Comparison of ENCODE assay signal across 22 cellular contexts in the genomic region with DNA sequence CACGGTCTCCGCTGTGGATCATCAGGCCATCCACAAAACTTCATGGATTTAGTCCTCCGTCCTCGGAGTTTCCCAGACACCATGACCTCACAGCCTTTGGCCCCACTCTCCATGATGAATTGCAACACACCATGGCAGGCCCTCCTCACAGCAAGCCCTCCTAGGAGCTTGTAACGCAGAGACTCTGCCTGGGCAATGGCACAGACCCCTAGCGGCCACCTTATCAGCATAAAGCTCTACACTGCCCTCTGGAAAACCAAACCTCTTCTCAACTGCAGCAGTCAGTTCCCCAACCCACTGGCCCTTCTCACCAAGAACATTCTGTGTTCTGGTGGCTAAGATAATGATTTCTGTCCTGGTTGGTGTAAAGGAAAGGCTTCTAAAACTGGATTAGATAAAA.
"Had no signal": no experiment of that assay in that cellular context is flagged by ENCODE, and none has a peak within 500 bp of the region (broad histone marks: within the 10 kb centered on the region; RNA-seq: fewer than 3 reads in every experiment).

No MANE protein-coding gene starts in this region.

- H3K4me3 Mint-ChIP-seq: activated CD4-positive, alpha-beta memory T cell treated with anti-CD3 and anti-CD28 coated beads, Interleukin-2, amount 10 ng/mL, durations not matched to agents 7 days and 5 days; activated CD4-positive, alpha-beta T cell treated with anti-CD3 and anti-CD28 coated beads for 36 hours; activated naive CD4-positive, alpha-beta T cell treated with anti-CD3 and anti-CD28 coated beads, Interleukin-2, amount 10 ng/mL, durations not matched to agents 7 days and 5 days; activated T-cell treated with anti-CD3 and anti-CD28 coated beads, Interleukin-2, amount 50 U/mL, for 24 hours; effector memory CD8-positive, alpha-beta T cell; naive thymus-derived CD4-positive, alpha-beta T cell; stimulated activated naive B cell treated with anti-CD40 and anti-IgM and Interleukin-4, amounts not matched to agents 10 μg/mL and 1 μg/mL and 100 μg/mL, for 72 hours had no signal

- H3K36me3 ChIP-seq: ascending aorta, breast epithelium, heart left ventricle, neutrophil, tibial artery, vagina had no signal

- H3K36me3 Mint-ChIP-seq: activated naive CD4-positive, alpha-beta T cell treated with anti-CD3 and anti-CD28 coated beads, Interleukin-2, amount 10 ng/mL, durations not matched to agents 7 days and 5 days; naive thymus-derived CD4-positive, alpha-beta T cell; stimulated activated naive B cell treated with anti-CD40 and anti-IgM and Interleukin-4, amounts not matched to agents 10 μg/mL and 1 μg/mL and 100 μg/mL, for 72 hours had no signal

- H3K27me3 Mint-ChIP-seq: activated CD4-positive, alpha-beta memory T cell treated with anti-CD3 and anti-CD28 coated beads, Interleukin-2, amount 10 ng/mL, durations not matched to agents 7 days and 5 days; activated CD4-positive, alpha-beta T cell treated with anti-CD3 and anti-CD28 coated beads for 36 hours; activated naive CD4-positive, alpha-beta T cell treated with anti-CD3 and anti-CD28 coated beads, Interleukin-2, amount 10 ng/mL, durations not matched to agents 7 days and 5 days; activated T-cell treated with anti-CD3 and anti-CD28 coated beads, Interleukin-2, amount 50 U/mL, for 24 hours; effector memory CD8-positive, alpha-beta T cell had no signal

- H3K9me3 ChIP-seq: ascending aorta, breast epithelium, heart left ventricle, mucosa of descending colon, neutrophil, tibial artery, vagina had no signal

- H3K27ac Mint-ChIP-seq: activated CD4-positive, alpha-beta memory T cell treated with anti-CD3 and anti-CD28 coated beads, Interleukin-2, amount 10 ng/mL, durations not matched to agents 7 days and 5 days; activated CD4-positive, alpha-beta T cell treated with anti-CD3 and anti-CD28 coated beads for 36 hours; activated naive CD4-positive, alpha-beta T cell treated with anti-CD3 and anti-CD28 coated beads, Interleukin-2, amount 10 ng/mL, durations not matched to agents 7 days and 5 days; activated T-cell treated with anti-CD3 and anti-CD28 coated beads, Interleukin-2, amount 50 U/mL, for 24 hours; effector memory CD8-positive, alpha-beta T cell; naive thymus-derived CD4-positive, alpha-beta T cell; stimulated activated naive B cell treated with anti-CD40 and anti-IgM and Interleukin-4, amounts not matched to agents 10 μg/mL and 1 μg/mL and 100 μg/mL, for 72 hours had no signal

- DNase-seq: activated CD4-positive, alpha-beta memory T cell treated with anti-CD3 and anti-CD28 coated beads, Interleukin-2, amount 10 ng/mL, durations not matched to agents 7 days and 5 days; activated CD4-positive, alpha-beta T cell treated with anti-CD3 and anti-CD28 coated beads for 36 hours; activated naive CD4-positive, alpha-beta T cell treated with anti-CD3 and anti-CD28 coated beads, Interleukin-2, amount 10 ng/mL, durations not matched to agents 7 days and 5 days; activated T-cell treated with anti-CD3 and anti-CD28 coated beads, Interleukin-2, amount 50 U/mL, for 24 hours; dermis blood vessel endothelial cell; effector memory CD8-positive, alpha-beta T cell; foreskin melanocyte; heart left ventricle; naive thymus-derived CD4-positive, alpha-beta T cell; stimulated activated CD4-positive, alpha-beta T cell treated with anti-CD3 and anti-CD28 coated beads, Interleukin-15, amount 100 ng/mL, for 24 hours; stimulated activated CD4-positive, alpha-beta T cell treated with anti-CD3 and anti-CD28 coated beads, Interleukin-4, amount 100 ng/mL, for 1 hour; stimulated activated naive B cell treated with anti-CD40 and anti-IgM and Interleukin-4, amounts not matched to agents 10 μg/mL and 1 μg/mL and 100 μg/mL, for 72 hours; tibial artery had no signal

- H3K9me3 Mint-ChIP-seq: activated CD4-positive, alpha-beta memory T cell treated with anti-CD3 and anti-CD28 coated beads, Interleukin-2, amount 10 ng/mL, durations not matched to agents 7 days and 5 days; activated naive CD4-positive, alpha-beta T cell treated with anti-CD3 and anti-CD28 coated beads, Interleukin-2, amount 10 ng/mL, durations not matched to agents 7 days and 5 days; activated T-cell treated with anti-CD3 and anti-CD28 coated beads, Interleukin-2, amount 50 U/mL, for 24 hours; effector memory CD8-positive, alpha-beta T cell had no signal

- H3K4me1 Mint-ChIP-seq: activated CD4-positive, alpha-beta memory T cell treated with anti-CD3 and anti-CD28 coated beads, Interleukin-2, amount 10 ng/mL, durations not matched to agents 7 days and 5 days; activated CD4-positive, alpha-beta T cell treated with anti-CD3 and anti-CD28 coated beads for 36 hours; activated naive CD4-positive, alpha-beta T cell treated with anti-CD3 and anti-CD28 coated beads, Interleukin-2, amount 10 ng/mL, durations not matched to agents 7 days and 5 days; naive thymus-derived CD4-positive, alpha-beta T cell; stimulated activated naive B cell treated with anti-CD40 and anti-IgM and Interleukin-4, amounts not matched to agents 10 μg/mL and 1 μg/mL and 100 μg/mL, for 72 hours had no signal

- H3K4me3 ChIP-seq: ascending aorta, breast epithelium, heart left ventricle, mucosa of descending colon, tibial artery, vagina had no signal

- H3K4me1 ChIP-seq: ascending aorta, breast epithelium, heart left ventricle, vagina had no signal

- ATAC-seq: activated CD4-positive, alpha-beta T cell treated with anti-CD3 and anti-CD28 coated beads for 36 hours; effector memory CD8-positive, alpha-beta T cell; heart left ventricle; left lobe of liver; mucosa of descending colon; naive thymus-derived CD4-positive, alpha-beta T cell; stimulated activated naive B cell treated with anti-CD40 and anti-IgM and Interleukin-4, amounts not matched to agents 10 μg/mL and 1 μg/mL and 100 μg/mL, for 72 hours had no signal

- H3K27me3 ChIP-seq: ascending aorta, breast epithelium, heart left ventricle, neutrophil, tibial artery, vagina had no signal

- H3K27ac ChIP-seq: ascending aorta, breast epithelium, epithelial cell of prostate, heart left ventricle, neutrophil, tibial artery, vagina, VCaP had no signal

- FAIRE-seq: islet of Langerhans had no signal
